In genomic region chr15:37134699-37135131, GRCh38 we compare ENCODE assay signal across 9 cellular contexts. TPM values are rescaled to one million over a fixed set of nuclear protein-coding genes. Genes with fewer than 3 reads are reported as not detected.
DNase-seq lines count a peak whose midpoint lies in the region; ATAC-seq, FAIRE-seq and TF ChIP-seq lines count a peak whose summit lies in the region.
"Had no signal": no experiment of that assay in that cellular context is flagged by ENCODE, and none has a peak within 500 bp of the region (broad histone marks: within the 10 kb centered on the region; RNA-seq: fewer than 3 reads in every experiment).

No MANE protein-coding gene starts in this region.

- H3K36me3 ChIP-seq in K562 (ENCODE audit: control insufficient read depth, insufficient read depth, low read length) = no peaks in the 10 kb centered on the region
- H3K36me3 ChIP-seq: BLaER1 treated with 17β-estradiol and CSF1 and Interleukin-3, amounts not matched to agents 10 nM and 100 nM had no signal

- FAIRE-seq in K562 (lab: Jason Lieb, UNC) = no peak

- no peaks in the 10 kb centered on the region for H3K4me1 ChIP-seq in K562 (replicated peaks in 1 of 2; ENCODE audit: control insufficient read depth in 2 of 2, insufficient read depth in 2 of 2, low read length in 2 of 2)

- no peak for TF ChIP-seq POLR2A in K562 (conservative IDR thresholded peaks at IDR 0.05)

- in situ Hi-C loops in K562 (cut with MboI) = loop anchor here (25.0 kb wide), 1 partner anchor 1847 kb away; no protein-coding TSS in a partner anchor

- peak; percentile 43 to 56 for TF ChIP-seq RAD21 in K562 (CRISPR knock-in tag; conservative IDR thresholded peaks at IDR 0.05 in 1 of 2, IDR thresholded peaks at IDR 0.05 in 1 of 2)

- no peak overlapping the region for H3K27ac ChIP-seq in K562 (ENCODE audit: extremely low read depth, low read depth, low read length)
- H3K27ac ChIP-seq: BLaER1 treated with 17β-estradiol and CSF1 and Interleukin-3, amounts not matched to agents 10 nM and 100 nM had no signal

- no peaks in the 10 kb centered on the region; a peak in 1 of 5 replicates for H3K27me3 ChIP-seq in K562 (ENCODE audit: control insufficient read depth in 2 of 2, insufficient read depth in 2 of 2, low read length in 2 of 2)
- H3K27me3 ChIP-seq: BLaER1 treated with 17β-estradiol and CSF1 and Interleukin-3, amounts not matched to agents 10 nM and 100 nM had no signal

- no peaks in the 10 kb centered on the region for H4K20me1 ChIP-seq in K562 (replicated peaks; ENCODE audit: control insufficient read depth, insufficient read depth, low read length)
- H4K20me1 ChIP-seq: BLaER1 treated with 17β-estradiol and CSF1 and Interleukin-3, amounts not matched to agents 10 nM and 100 nM had no signal

- no TSS peak for BruUV-seq in K562 (replicated peaks; lab: Mats Ljungman, UMichigan)

- no peak for TF ChIP-seq EP300 in K562 (IDR thresholded peaks at IDR 0.05; ENCODE audit: low read length)

- TF ChIP-seq CTCF in LNCAP (IDR thresholded peaks at IDR 0.05) = peak; percentile 60
- peak; percentile 44 to 88 (median 76); a peak in 5 of 6 replicates for TF ChIP-seq CTCF in K562 (IDR thresholded peaks at IDR 0.05 in 2 of 3, conservative IDR thresholded peaks at IDR 0.05 in 1 of 3; ENCODE audit: insufficient read depth in 2 of 3, low read depth in 1 of 3, low read length in 3 of 3)

- no peaks in the 10 kb centered on the region for H3K9me3 ChIP-seq in K562 (replicated peaks; ENCODE audit: control insufficient read depth, insufficient read depth, low read depth, low read length)
- H3K9me3 ChIP-seq: BLaER1 treated with 17β-estradiol and CSF1 and Interleukin-3, amounts not matched to agents 10 nM and 100 nM had no signal

- DNase-seq in DMS79 treated with DMSO at 0.1 percent for 48 hours (lab: John Stamatoyannopoulos, UW) (peak; percentile 27), DMS79 (lab: John Stamatoyannopoulos, UW) (no peak), K562 (ENCODE audit: extremely low read depth in 1 of 4, low spot score in 3 of 4) (peak; percentile 50 to 78 (median 63)), kidney tubule cell (ENCODE audit: low spot score) (peak; percentile 40), NK-92 (lab: John Stamatoyannopoulos, UW; ENCODE audit: unreplicated experiment) (no peak)

- ATAC-seq in K562 (peak; percentile 92), HG02870 (IDR thresholded peaks at IDR 0.05; ENCODE audit: unreplicated experiment) (no peak), HG02970 (IDR thresholded peaks at IDR 0.05; ENCODE audit: low FRiP score, unreplicated experiment) (no peak)

- no peaks in the 10 kb centered on the region for H3K9me1 ChIP-seq in K562 (ENCODE audit: control insufficient read depth, insufficient read depth, low read length)

- 0% methylated on average over 3 of the region's 3 CpGs for WGBS in K562 (ENCODE audit: insufficient coverage, low coverage, missing lambda C conversion rate)

- H3K4me3 ChIP-seq in K562 = no peak overlapping the region
- H3K4me3 ChIP-seq: BLaER1 treated with 17β-estradiol and CSF1 and Interleukin-3, amounts not matched to agents 10 nM and 100 nM had no signal

- H3K4me2 ChIP-seq in K562 (ENCODE audit: insufficient read depth, low read length) = no peak overlapping the region
- H3K4me2 ChIP-seq: BLaER1 treated with 17β-estradiol and CSF1 and Interleukin-3, amounts not matched to agents 10 nM and 100 nM had no signal

- CTCF ChIA-PET in K562 (lab: Yijun Ruan, JAX; ENCODE audit: low intra/inter-chr PET ratio) = interaction anchor here (1.2 to 3.0 kb wide), 3 partner anchors 251 to 1616 kb away, joined by 3 to 48 read pairs (median 6); no protein-coding TSS in a partner anchor

- no peak overlapping the region for H2AFZ ChIP-seq in K562 (ENCODE audit: low read depth, low read length)

- no peak overlapping the region for H3K9ac ChIP-seq in K562 (ENCODE audit: insufficient read depth in 1 of 2, low read depth in 2 of 2, low read length in 2 of 2)
- H3K9ac ChIP-seq: BLaER1 treated with 17β-estradiol and CSF1 and Interleukin-3, amounts not matched to agents 10 nM and 100 nM had no signal

- H3K79me2 ChIP-seq in K562 (ENCODE audit: control insufficient read depth, insufficient read depth, low read length) = no peaks in the 10 kb centered on the region

- POLR2A ChIA-PET in K562 (lab: Yijun Ruan, JAX) = no interaction called here

- intact Hi-C loops in K562 (cut with micrococcal nuclease) = loop anchor here (1.0 to 10.0 kb wide), 3 partner anchors 633 to 1620 kb away; no protein-coding TSS in a partner anchor

TF ChIP-seq in K562, 482 proteins besides CTCF, POLR2A, EP300 and RAD21:
- TF ChIP-seq SMC3 (conservative IDR thresholded peaks at IDR 0.05; ENCODE audit: insufficient read depth, low read depth, low read length) (peak; percentile 53; the same call in 1 of the 2 replicates), ZKSCAN3 (CRISPR knock-in tag; IDR thresholded peaks at IDR 0.05) (no peak), PBX2 (CRISPR knock-in tag; IDR thresholded peaks at IDR 0.05; ENCODE audit: low read depth) (no peak), PBX2 (tag; conservative IDR thresholded peaks at IDR 0.05; ENCODE audit: low read depth) (no peak), DEAF1 (CRISPR knock-in tag; IDR thresholded peaks at IDR 0.05) (0 out of 2 replicates have a peak, but pooled peaks have one; percentile 10), HDAC1 (IDR thresholded peaks at IDR 0.05) (no peak), HSF4 (CRISPR knock-in tag; IDR thresholded peaks at IDR 0.05; ENCODE audit: borderline replicate concordance) (no peak), CCAR2 (IDR thresholded peaks at IDR 0.05; ENCODE audit: low read depth, low read length) (no peak), GATA2 (CRISPR knock-in tag; IDR thresholded peaks at IDR 0.05) (peak; percentile 34; the same call in 1 of the 2 replicates), FOXK1 (CRISPR knock-in tag; IDR thresholded peaks at IDR 0.05; ENCODE audit: borderline replicate concordance) (no peak)
- TF ChIP-seq, protein P1, sequence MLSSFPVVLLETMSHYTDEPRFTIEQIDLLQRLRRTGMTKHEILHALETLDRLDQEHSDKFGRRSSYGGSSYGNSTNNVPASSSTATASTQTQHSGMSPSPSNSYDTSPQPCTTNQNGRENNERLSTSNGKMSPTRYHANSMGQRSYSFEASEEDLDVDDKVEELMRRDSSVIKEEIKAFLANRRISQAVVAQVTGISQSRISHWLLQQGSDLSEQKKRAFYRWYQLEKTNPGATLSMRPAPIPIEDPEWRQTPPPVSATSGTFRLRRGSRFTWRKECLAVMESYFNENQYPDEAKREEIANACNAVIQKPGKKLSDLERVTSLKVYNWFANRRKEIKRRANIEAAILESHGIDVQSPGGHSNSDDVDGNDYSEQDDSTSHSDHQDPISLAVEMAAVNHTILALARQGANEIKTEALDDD (IDR thresholded peaks at IDR 0.05) = peak; percentile 22; the same call in 1 of the 2 replicates

RNA-seq across cellular contexts. Expression of gene MEIS2, which starts 34.4 kb away (rescaled TPM):
- total RNA-seq in K562 (2011; cell fraction: chromatin; rRNA removed; ENCODE audit: low replicate concordance) = 81.4 and 111 TPM in 2 replicates
- total RNA-seq in K562 (2011; cell fraction: nucleolus; rRNA removed) = 43.4 and 50.3 TPM in 2 replicates
- 69.0 and 74.6 TPM in 2 replicates for total RNA-seq in K562 (2011; cell fraction: nucleoplasm; rRNA removed)
- total RNA-seq in K562 (2014; rRNA removed) = 22.3 and 34.4 TPM in 2 replicates
- 24.6 and 31.2 TPM in 2 replicates for total RNA-seq in K562 (2014; rRNA removed; fragmentation: Illumina TruSeq; extraction: Trizol)
- 41.0 and 45.8 TPM in 2 replicates for total RNA-seq in K562 (2015; rRNA removed; fragmentation: Illumina TruSeq; extraction: Trizol)
- 34.3 and 34.9 TPM in 2 replicates for total RNA-seq in K562 (2021)
- 15.3 and 21.1 TPM in 2 replicates for polyA plus RNA-seq in K562 (2011; rRNA removed)
- polyA plus RNA-seq in K562 (2011; cell fraction: cytosol; rRNA removed) = 19.4 and 28.6 TPM in 2 replicates
- 43.0 and 54.5 TPM in 2 replicates for polyA plus RNA-seq in K562 (2011; cell fraction: nucleus; rRNA removed)
- 29.1 and 37.1 TPM in 2 replicates for polyA plus RNA-seq in K562 (2012)
- polyA plus RNA-seq in K562 (2014; fragmentation: Illumina TruSeq; extraction: Trizol) = 51.5 and 64.2 TPM in 2 replicates
- polyA plus RNA-seq in K562 (2014; fragmentation: Nextera tagmentation; extraction: Ambion mirVana) = 1 to 10 TPM; 7.5 to 8.4 TPM
- 21.2 and 26.8 TPM in 2 replicates for polyA plus RNA-seq in K562 (2014; rRNA removed)
- polyA minus RNA-seq in K562 (2011; rRNA and poly(A)+ RNA removed) = 49.8 and 57.7 TPM in 2 replicates
- polyA minus RNA-seq in K562 (2011; cell fraction: cytosol; rRNA and poly(A)+ RNA removed) = 8.4 and 8.6 TPM in 2 replicates
- 81.6 and 103 TPM in 2 replicates for polyA minus RNA-seq in K562 (2011; cell fraction: nucleus; rRNA and poly(A)+ RNA removed)

Comparison
In these comparisons a context has a peak if more than half of its experiments do, and no peak if none do; other contexts are left out.
1. DNase-seq: peak in DMS79 treated with DMSO at 0.1 percent for 48 hours (single experiment), K562 (4 of 4) and kidney tubule cell (single experiment); none in DMS79 (single experiment) and NK-92 (single experiment).